Comparison of ENCODE assay signal across 8 cellular contexts in genomic region chr15:70324001-70324974, GRCh38.
DNase-seq lines count a peak whose midpoint lies in the region; ATAC-seq and TF ChIP-seq lines count a peak whose summit lies in the region.
"Had no signal": no experiment of that assay in that cellular context is flagged by ENCODE, and none has a peak within 500 bp of the region (broad histone marks: within the 10 kb centered on the region; RNA-seq: fewer than 3 reads in every experiment).

No MANE protein-coding gene starts in this region.

- no peak overlapping the region for H3K4me3 ChIP-seq in epithelial cell of esophagus (ENCODE audit: low read length)

- TF ChIP-seq CTCF in epithelial cell of esophagus (IDR thresholded peaks at IDR 0.05; ENCODE audit: insufficient read depth, low read depth, low read length, missing control alignments), result no peak

- no peak for ATAC-seq in GM18517 (IDR thresholded peaks at IDR 0.05; ENCODE audit: unreplicated experiment)
- ATAC-seq: stimulated activated naive B cell treated with anti-CD40 and anti-IgM and Interleukin-4, amounts not matched to agents 10 μg/mL and 1 μg/mL and 100 μg/mL, for 72 hours had no signal

- DNase-seq in ELR (ENCODE audit: low read depth) (peak; percentile 51), NCI-H526 treated with DMSO at 0.1 percent for 48 hours (lab: John Stamatoyannopoulos, UW) (peak; percentile 20), epithelial cell of esophagus (ENCODE audit: low read depth) (peak; percentile 87), smooth muscle cell of the brain vasculature (ENCODE audit: low read depth, low spot score) (peak; percentile 78), OCI-M2 (lab: John Stamatoyannopoulos, UW; ENCODE audit: unreplicated experiment) (no peak)
- DNase-seq in activated CD8-positive, alpha-beta memory T cell treated with anti-CD3 and anti-CD28 coated beads for 24 hours, result no peak
- DNase-seq: stimulated activated naive B cell treated with anti-CD40 and anti-IgM and Interleukin-4, amounts not matched to agents 10 μg/mL and 1 μg/mL and 100 μg/mL, for 72 hours had no signal

Comparison
In these comparisons a context has a peak if more than half of its experiments do, and no peak if none do; other contexts are left out.
1. DNase-seq: peak in ELR (single experiment), NCI-H526 treated with DMSO at 0.1 percent for 48 hours (single experiment), epithelial cell of esophagus (single experiment) and smooth muscle cell of the brain vasculature (single experiment); none in activated CD8-positive, alpha-beta memory T cell treated with anti-CD3 and anti-CD28 coated beads for 24 hours (single experiment) and OCI-M2 (single experiment).